9 cellular contexts compared by ENCODE assay signal in the genomic region with DNA sequence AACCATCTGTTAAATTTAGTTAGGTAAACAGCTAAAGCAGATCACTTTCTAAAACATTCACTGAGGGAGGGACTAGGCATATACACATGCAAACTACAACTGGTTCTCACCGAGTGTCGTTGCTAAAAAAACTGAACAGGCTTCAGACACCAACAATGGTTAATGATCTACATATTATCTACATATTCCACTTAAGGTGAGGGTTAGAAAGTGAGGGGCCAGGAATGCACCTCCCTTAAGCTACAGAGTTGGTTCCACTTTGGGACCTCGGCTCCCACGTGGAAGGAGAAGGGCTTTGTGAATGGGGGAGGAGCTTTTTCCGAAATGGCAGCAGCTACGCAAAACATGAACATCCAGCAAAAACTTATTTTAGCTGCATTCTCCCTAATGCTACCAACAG. TPM values are rescaled to one million over a fixed set of nuclear protein-coding genes. Genes with fewer than 3 reads are reported as not detected.
DNase-seq lines count a peak whose midpoint lies in the region; ATAC-seq and TF ChIP-seq lines count a peak whose summit lies in the region.
"Had no signal": no experiment of that assay in that cellular context is flagged by ENCODE, and none has a peak within 500 bp of the region (broad histone marks: within the 10 kb centered on the region; RNA-seq: fewer than 3 reads in every experiment).

No MANE protein-coding gene starts in this region.

- no peak for DNase-seq in BJ (ENCODE audit: low read depth)
- DNase-seq in SJSA1 (ENCODE audit: low read depth in 1 of 2, low spot score in 2 of 2), result peak in 1 of 2 experiments; percentile 38
- no peak for DNase-seq in foreskin keratinocyte
- peak in 1 of 5 donors; percentile 14 for DNase-seq in ovary
- DNase-seq in CD4-positive, alpha-beta memory T cell, result no peak
- DNase-seq: activated CD4-positive, alpha-beta T cell treated with anti-CD3 and anti-CD28 coated beads, Interleukin-2, amount 10 ng/mL, durations not matched to agents 24 days and 14 days had no signal

- peak overlapping the region; percentile 4; the same call in 1 of the 2 replicates for H3K4me3 ChIP-seq in BJ (ENCODE audit: low read depth, low read length)
- H3K4me3 ChIP-seq in SJSA1, result peak overlapping the region; percentile 17
- no peak overlapping the region for H3K4me3 ChIP-seq in ovary
- H3K4me3 ChIP-seq in CD4-positive, alpha-beta memory T cell (ENCODE audit: low read length in 2 of 2), result no peak overlapping the region

- H3K9me3 Mint-ChIP-seq in CD4-positive, alpha-beta memory T cell, result peaks cover 0 to 2% (median 0%) of the 10 kb centered on the region in 8 donors
- H3K9me3 Mint-ChIP-seq: activated CD4-positive, alpha-beta T cell treated with anti-CD3 and anti-CD28 coated beads, Interleukin-2, amount 10 ng/mL, durations not matched to agents 24 days and 14 days had no signal

- H3K27ac ChIP-seq in SJSA1 (peak overlapping the region; percentile 42), foreskin keratinocyte (peak overlapping the region; percentile 42), ovary (peak overlapping the region; percentile 32 to 68)
- H3K27ac ChIP-seq in CD4-positive, alpha-beta memory T cell (ENCODE audit: low read depth, low read length), result no peak overlapping the region

- H3K36me3 ChIP-seq in BJ (ENCODE audit: control insufficient read depth, insufficient read depth, low read length) (peaks cover 8% of the 10 kb centered on the region), SJSA1 (peaks cover 43% of the 10 kb centered on the region), ovary (no peaks in the 10 kb centered on the region)
- H3K36me3 ChIP-seq in CD4-positive, alpha-beta memory T cell (ENCODE audit: insufficient read depth, low read length), result no peaks in the 10 kb centered on the region

- CTCF ChIA-PET in BJ (lab: Yijun Ruan, JAX), result interaction anchor here (0.6 to 3.7 kb wide), 9 partner anchors 10 to 162 kb away, joined by 3 to 19 read pairs (median 4); no protein-coding TSS in a partner anchor
- CTCF ChIA-PET in CD4-positive, alpha-beta memory T cell (lab: Charles Lee; ENCODE audit: partially characterized antibody), result no interaction called here

- H3K4me1 ChIP-seq in SJSA1 (replicated peaks), result peaks cover 48% of the 10 kb centered on the region
- H3K4me1 ChIP-seq in foreskin keratinocyte, result peaks cover 42% of the 10 kb centered on the region
- H3K4me1 ChIP-seq in ovary (ENCODE audit: insufficient read depth), result peaks cover 29% of the 10 kb centered on the region
- H3K4me1 ChIP-seq in CD4-positive, alpha-beta memory T cell (ENCODE audit: insufficient read depth, low read length), result no peaks in the 10 kb centered on the region

- H3K4me1 Mint-ChIP-seq in CD4-positive, alpha-beta memory T cell, result peaks cover 4 to 9% (median 6%) of the 10 kb centered on the region in 4 donors

- no peak for TF ChIP-seq EP300 in ovary (IDR thresholded peaks at IDR 0.05)

- no peaks in the 10 kb centered on the region for H3K9me3 ChIP-seq in SJSA1 (replicated peaks)
- H3K9me3 ChIP-seq in ovary, result no peaks in the 10 kb centered on the region
- H3K9me3 ChIP-seq in CD4-positive, alpha-beta memory T cell (ENCODE audit: control insufficient read depth in 1 of 2, low read length in 2 of 2), result no peaks in the 10 kb centered on the region

- peaks cover 56 to 63% of the 10 kb centered on the region in 2 donors for H3K27me3 Mint-ChIP-seq in CD4-positive, alpha-beta memory T cell

- POLR2A ChIA-PET in BJ (lab: Charles Lee), result interaction anchor here (0.7 kb wide), 1 partner anchor 565 kb away, joined by 4 read pairs; a partner anchor contains a TSS
- POLR2A ChIA-PET in CD4-positive, alpha-beta memory T cell (lab: Charles Lee; ENCODE audit: partially characterized antibody), result no interaction called here

- intact Hi-C loops in ovary (cut with DNase I), result loop anchor here in 3 of 4 donors (5.0 to 10.0 kb wide), 3 partner anchors 90 to 100 kb away; no protein-coding TSS in a partner anchor
- intact Hi-C loops in CD4-positive, alpha-beta memory T cell (cut with micrococcal nuclease), result no loop called here

- 7 to 13% (median 11%) methylated on average over 6 of the region's 6 CpGs for WGBS in ovary, 3 donors

- no peak for TF ChIP-seq POLR2A in ovary (IDR thresholded peaks at IDR 0.05)

- ATAC-seq in foreskin keratinocyte (no peak), GM21390 (IDR thresholded peaks at IDR 0.05; ENCODE audit: unreplicated experiment) (no peak), HG03565 (IDR thresholded peaks at IDR 0.05; ENCODE audit: unreplicated experiment) (no peak), HG03439 (IDR thresholded peaks at IDR 0.05; ENCODE audit: unreplicated experiment) (no peak)

- no peak for TF ChIP-seq CTCF in BJ (IDR thresholded peaks at IDR 0.05; ENCODE audit: insufficient read depth, low read depth, low read length)
- TF ChIP-seq CTCF in foreskin keratinocyte (conservative IDR thresholded peaks at IDR 0.05), result no peak
- TF ChIP-seq CTCF in ovary (IDR thresholded peaks at IDR 0.05), result no peak

- no peaks in the 10 kb centered on the region for H3K27me3 ChIP-seq in BJ (ENCODE audit: control insufficient read depth, insufficient read depth, low read length)
- no peaks in the 10 kb centered on the region for H3K27me3 ChIP-seq in SJSA1 (replicated peaks)
- no peaks in the 10 kb centered on the region for H3K27me3 ChIP-seq in foreskin keratinocyte
- no peaks in the 10 kb centered on the region for H3K27me3 ChIP-seq in ovary
- peaks cover 14% of the 10 kb centered on the region for H3K27me3 ChIP-seq in CD4-positive, alpha-beta memory T cell (ENCODE audit: insufficient read depth, low read length)

- no peak overlapping the region for H3K27ac Mint-ChIP-seq in CD4-positive, alpha-beta memory T cell
- H3K27ac Mint-ChIP-seq: activated CD4-positive, alpha-beta T cell treated with anti-CD3 and anti-CD28 coated beads, Interleukin-2, amount 10 ng/mL, durations not matched to agents 24 days and 14 days had no signal

- H3K4me3 Mint-ChIP-seq in CD4-positive, alpha-beta memory T cell, result no peak overlapping the region
- H3K4me3 Mint-ChIP-seq: activated CD4-positive, alpha-beta T cell treated with anti-CD3 and anti-CD28 coated beads, Interleukin-2, amount 10 ng/mL, durations not matched to agents 24 days and 14 days had no signal

- H3K36me3 Mint-ChIP-seq in CD4-positive, alpha-beta memory T cell, result peaks cover 0 to 2% of the 10 kb centered on the region in 2 donors

RNA-seq across cellular contexts. Expression of a gene that starts 5.8 kb away (rescaled TPM):
- 49.3 and 72.9 TPM in 2 replicates for polyA plus RNA-seq in BJ (2011; rRNA removed)
- polyA minus RNA-seq in BJ (2011; rRNA and poly(A)+ RNA removed), result 89.0 and 96.2 TPM in 2 replicates
- total RNA-seq in SJSA1 (2014; rRNA removed; shearing (Covaris generic)), result 63.2 and 75.4 TPM in 2 replicates
- total RNA-seq in foreskin keratinocyte, result 100 and 101 TPM in 2 replicates
- 41.7 and 48.4 TPM in 2 replicates for polyA plus RNA-seq in foreskin keratinocyte
- total RNA-seq in ovary, result 100 to 1,000 TPM in 1 of 7 donors, 10 to 100 TPM in 6; 37.8 to 107 (median 80.8) TPM
- 10 to 100 TPM; 25.3 to 63.7 TPM for polyA plus RNA-seq in ovary
- total RNA-seq in CD4-positive, alpha-beta memory T cell, result under 1 TPM; 0.61 to 0.97 TPM
- polyA plus RNA-seq in CD4-positive, alpha-beta memory T cell, result under 1 TPM in 1 of 2 donors, not detected in 1; 0.16 TPM

Comparison
In these comparisons a context has a peak if more than half of its experiments do, and no peak if none do; other contexts are left out.
1. H3K4me3 ChIP-seq: peak in BJ (single experiment) and SJSA1 (single experiment); none in ovary (single experiment) and CD4-positive, alpha-beta memory T cell (0 of 2).
2. RNA of a gene that starts 5.8 kb away (total RNA-seq): 100 to 101 TPM in foreskin keratinocyte, 37.8 to 107 TPM in ovary and 63.2 to 75.4 TPM in SJSA1; 0.61 to 0.97 TPM in CD4-positive, alpha-beta memory T cell; every median in the first group is over 10 times any median in the second.